In genomic region chr1:116485071-116485735, GRCh38 we compare ENCODE assay signal across 8 cellular contexts.
DNase-seq lines count a peak whose midpoint lies in the region; ATAC-seq, FAIRE-seq and TF ChIP-seq lines count a peak whose summit lies in the region.

No MANE protein-coding gene starts in this region.

- no peak for FAIRE-seq in pancreas (lab: Jason Lieb, UNC)

- H3K4me3 Mint-ChIP-seq in type B pancreatic cell, result no peak overlapping the region

- peak; percentile 88 for DNase-seq in ELR (ENCODE audit: low read depth)
- peak; percentile 84 for DNase-seq in H7
- peak; percentile 91 for DNase-seq in M059J (ENCODE audit: low read depth)
- peak; percentile 85 to 95 for DNase-seq in SJCRH30
- DNase-seq in activated gamma-delta T cell treated with anti-CD3 and anti-CD28 coated beads, Interleukin-2, amount 50 U/mL, for 16 hours (ENCODE audit: low read depth), result peak; percentile 86
- DNase-seq in glomerular endothelial cell (ENCODE audit: extremely low read depth, low read depth, low spot score), result peak; percentile 67
- DNase-seq in pancreas, result peak; percentile 75 to 98 (median 89)
- peak; percentile 91 for DNase-seq in type B pancreatic cell (ENCODE audit: extremely low spot score, unreplicated experiment)

- no peaks in the 10 kb centered on the region for H3K36me3 Mint-ChIP-seq in type B pancreatic cell

- no peaks in the 10 kb centered on the region for H3K27me3 Mint-ChIP-seq in type B pancreatic cell

- no peaks in the 10 kb centered on the region for H3K9me3 Mint-ChIP-seq in type B pancreatic cell

- peaks cover 13% of the 10 kb centered on the region for H3K4me1 Mint-ChIP-seq in type B pancreatic cell (ENCODE audit: unreplicated experiment)

- H3K36me3 ChIP-seq in H7 (replicated peaks; ENCODE audit: control insufficient read depth, insufficient read depth, low read length) (no peaks in the 10 kb centered on the region), SJCRH30 (no peaks in the 10 kb centered on the region), pancreas (no peaks in the 10 kb centered on the region)

- H3K27ac Mint-ChIP-seq in type B pancreatic cell, result no peak overlapping the region

- H3K27ac ChIP-seq in SJCRH30, result no peak overlapping the region
- peak overlapping the region in 3 of 4 donors; percentile 30 to 53 (median 48) for H3K27ac ChIP-seq in pancreas

- H3K27me3 ChIP-seq in H7 (ENCODE audit: control insufficient read depth, insufficient read depth, low read length) (no peaks in the 10 kb centered on the region), SJCRH30 (no peaks in the 10 kb centered on the region), pancreas (no peaks in the 10 kb centered on the region)

- ATAC-seq in pancreas, result peak; percentile 75 to 90 (median 84)

- peaks cover 31% of the 10 kb centered on the region for H3K4me1 ChIP-seq in SJCRH30
- H3K4me1 ChIP-seq in pancreas, result peaks cover 0 to 10% (median 0%) of the 10 kb centered on the region in 3 donors

- intact Hi-C loops in pancreas (cut with DNase I), result loop anchor here in 1 of 3 donors (10.0 kb wide), 2 partner anchors 120 to 250 kb away; no protein-coding TSS in a partner anchor

- TF ChIP-seq CTCF in pancreas (IDR thresholded peaks at IDR 0.05), result peak; percentile 86 to 91 (median 87)
- TF ChIP-seq CTCF in type B pancreatic cell (conservative IDR thresholded peaks at IDR 0.05), result peak; percentile 96

- 28 to 31% methylated on average over 6 of the region's 6 CpGs for WGBS in pancreas, 2 donors

- H3K9me3 ChIP-seq in SJCRH30 (replicated peaks) (no peaks in the 10 kb centered on the region), pancreas (no peaks in the 10 kb centered on the region)

- H3K4me3 ChIP-seq in H7 (ENCODE audit: insufficient read depth, low read depth, low read length) (no peak overlapping the region), SJCRH30 (no peak overlapping the region), pancreas (no peak overlapping the region)
